In the genomic region with DNA sequence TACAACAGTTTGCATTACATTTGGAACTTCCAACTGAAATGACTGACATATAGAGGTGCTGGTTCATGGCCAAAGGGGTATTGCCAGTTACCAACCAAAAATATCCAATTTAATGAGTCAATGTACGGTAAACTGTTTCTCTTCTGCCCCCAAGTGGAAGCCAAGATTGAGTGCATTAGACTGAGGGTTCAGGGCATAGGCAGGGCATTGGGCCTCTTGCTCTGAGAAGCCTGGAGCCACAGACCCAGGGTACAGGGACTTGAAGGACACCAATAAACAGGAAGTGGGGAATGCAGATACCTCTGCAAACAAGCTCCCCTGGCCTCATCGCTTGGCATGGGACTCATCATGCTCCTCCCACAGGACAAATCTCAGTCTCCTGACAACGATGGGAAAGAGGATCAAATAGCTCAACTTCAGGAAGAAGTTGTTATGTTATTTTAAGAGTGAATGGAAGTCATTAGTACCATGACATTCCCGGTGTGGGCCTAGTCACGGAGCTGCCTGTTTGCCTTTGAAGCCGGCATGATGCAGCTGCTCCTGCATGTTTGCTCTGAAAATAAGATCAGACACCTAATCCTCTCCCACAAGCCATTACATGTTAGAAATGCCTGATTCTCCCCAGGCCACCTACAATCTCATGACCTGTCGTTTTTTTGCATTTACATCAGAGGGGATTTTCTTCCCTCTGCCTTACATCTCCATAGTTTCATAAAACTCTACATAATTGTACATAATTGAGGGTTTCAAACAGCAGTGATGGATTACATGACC, we compare ENCODE assay signal across 8 cellular contexts.
DNase-seq lines count a peak whose midpoint lies in the region; ATAC-seq and TF ChIP-seq lines count a peak whose summit lies in the region.

No MANE protein-coding gene starts in this region.

- no peak overlapping the region for H2AFZ ChIP-seq in fibroblast of lung (ENCODE audit: low read length)

- no peak overlapping the region for H3K27ac ChIP-seq in fibroblast of lung (ENCODE audit: insufficient read depth, low read length)
- no peak overlapping the region for H3K27ac ChIP-seq in effector memory CD4-positive, alpha-beta T cell (ENCODE audit: insufficient read depth, low read length, poor library complexity, severe bottlenecking)

- POLR2A ChIA-PET in HEK293T (lab: Yijun Ruan, JAX) = no interaction called here

- H3K27me3 Mint-ChIP-seq in stimulated activated memory B cell treated with anti-CD40 and anti-IgM and Interleukin-4, amounts not matched to agents 10 μg/mL and 1 μg/mL and 100 μg/mL, for 72 hours = no peaks in the 10 kb centered on the region

- no peaks in the 10 kb centered on the region for H3K9me3 ChIP-seq in fibroblast of lung (ENCODE audit: control insufficient read depth, insufficient read depth, low read depth, low read length)
- no peaks in the 10 kb centered on the region for H3K9me3 ChIP-seq in effector memory CD4-positive, alpha-beta T cell (ENCODE audit: control insufficient read depth, low read length)

- peak; percentile 25 to 39 for TF ChIP-seq CTCF in fibroblast of lung (conservative IDR thresholded peaks at IDR 0.05 in 1 of 2, IDR thresholded peaks at IDR 0.05 in 1 of 2; ENCODE audit: low read depth in 1 of 2, low read length in 2 of 2)

- H3K79me2 ChIP-seq in fibroblast of lung (ENCODE audit: control insufficient read depth, insufficient read depth, low read length) = no peaks in the 10 kb centered on the region

- peak; percentile 47 for ATAC-seq in stimulated activated memory B cell treated with anti-CD40 and anti-IgM and Interleukin-4, amounts not matched to agents 10 μg/mL and 1 μg/mL and 100 μg/mL, for 72 hours
- no peak for ATAC-seq in HG03045 (IDR thresholded peaks at IDR 0.05; ENCODE audit: unreplicated experiment)
- ATAC-seq in GM21423 (IDR thresholded peaks at IDR 0.05; ENCODE audit: unreplicated experiment) = no peak

- peaks cover 5% of the 10 kb centered on the region for H3K9me3 Mint-ChIP-seq in stimulated activated memory B cell treated with anti-CD40 and anti-IgM and Interleukin-4, amounts not matched to agents 10 μg/mL and 1 μg/mL and 100 μg/mL, for 72 hours

- H3K36me3 Mint-ChIP-seq in stimulated activated memory B cell treated with anti-CD40 and anti-IgM and Interleukin-4, amounts not matched to agents 10 μg/mL and 1 μg/mL and 100 μg/mL, for 72 hours = no peaks in the 10 kb centered on the region

- peaks cover 5% of the 10 kb centered on the region for H3K4me1 Mint-ChIP-seq in stimulated activated memory B cell treated with anti-CD40 and anti-IgM and Interleukin-4, amounts not matched to agents 10 μg/mL and 1 μg/mL and 100 μg/mL, for 72 hours

- H3K4me1 ChIP-seq in fibroblast of lung (ENCODE audit: control insufficient read depth, extremely low read depth, insufficient read depth, low read length) = no peaks in the 10 kb centered on the region
- H3K4me1 ChIP-seq in effector memory CD4-positive, alpha-beta T cell (ENCODE audit: control insufficient read depth, insufficient read depth, low read length, poor library complexity, severe bottlenecking) = no peaks in the 10 kb centered on the region

- H4K20me1 ChIP-seq in fibroblast of lung (ENCODE audit: control insufficient read depth, extremely low read depth, insufficient read depth, low read length) = no peaks in the 10 kb centered on the region

- H3K4me3 ChIP-seq in fibroblast of lung (replicated peaks in 1 of 4; ENCODE audit: control extremely low read depth in 1 of 4, insufficient read depth in 1 of 4, low read depth in 3 of 4, low read length in 4 of 4) = no peak overlapping the region
- no peak overlapping the region for H3K4me3 ChIP-seq in effector memory CD4-positive, alpha-beta T cell (ENCODE audit: insufficient read depth, low read depth, low read length, poor library complexity, severe bottlenecking)

- CTCF ChIA-PET in HEK293T (lab: Yijun Ruan, JAX) = interaction anchor here (0.7 to 1.5 kb wide), 3 partner anchors 142 to 415 kb away, joined by 3 to 6 read pairs (median 3); no protein-coding TSS in a partner anchor

- H3K27me3 ChIP-seq in fibroblast of lung (ENCODE audit: control insufficient read depth, insufficient read depth, low read length) = no peaks in the 10 kb centered on the region
- H3K27me3 ChIP-seq in effector memory CD4-positive, alpha-beta T cell (replicated peaks; ENCODE audit: control insufficient read depth, insufficient read depth, low read length, poor library complexity, severe bottlenecking) = no peaks in the 10 kb centered on the region

- H3K36me3 ChIP-seq in fibroblast of lung (ENCODE audit: control insufficient read depth, insufficient read depth, low read length) = no peaks in the 10 kb centered on the region
- H3K36me3 ChIP-seq in effector memory CD4-positive, alpha-beta T cell (ENCODE audit: control insufficient read depth, insufficient read depth, low read length) = no peaks in the 10 kb centered on the region

- H3K9ac ChIP-seq in fibroblast of lung (ENCODE audit: insufficient read depth, low read length) = no peak overlapping the region

- H3K4me2 ChIP-seq in fibroblast of lung (ENCODE audit: extremely low read depth, insufficient read depth, low read length) = no peak overlapping the region

- no peak overlapping the region for H3K4me3 Mint-ChIP-seq in stimulated activated memory B cell treated with anti-CD40 and anti-IgM and Interleukin-4, amounts not matched to agents 10 μg/mL and 1 μg/mL and 100 μg/mL, for 72 hours

- H3K27ac Mint-ChIP-seq in stimulated activated memory B cell treated with anti-CD40 and anti-IgM and Interleukin-4, amounts not matched to agents 10 μg/mL and 1 μg/mL and 100 μg/mL, for 72 hours = no peak overlapping the region

- DNase-seq in DMS53 (lab: John Stamatoyannopoulos, UW) (peak; percentile 95), HEK293T (ENCODE audit: extremely low spot score) (peak; percentile 28), NCI-H69 (lab: John Stamatoyannopoulos, UW) (peak; percentile 87), fibroblast of lung (ENCODE audit: low read depth in 2 of 2) (peak in 1 of 2 donors; percentile 4)
- DNase-seq in effector memory CD4-positive, alpha-beta T cell = no peak

TF ChIP-seq in HEK293T, 16 proteins besides CTCF, POLR2A, EP300 and RAD21:
- TF ChIP-seq FOXA1 (IDR thresholded peaks at IDR 0.05) = no peak
- TF ChIP-seq HDGF (IDR thresholded peaks at IDR 0.05; ENCODE audit: borderline replicate concordance) = no peak
- TF ChIP-seq TARDBP (IDR thresholded peaks at IDR 0.05) = no peak
- TF ChIP-seq ELF4 (IDR thresholded peaks at IDR 0.05) = no peak
- no peak for TF ChIP-seq ARNT (IDR thresholded peaks at IDR 0.05)
- no peak for TF ChIP-seq LEF1 (IDR thresholded peaks at IDR 0.05; ENCODE audit: borderline replicate concordance)
- no peak for TF ChIP-seq FOXM1 (IDR thresholded peaks at IDR 0.05; ENCODE audit: borderline replicate concordance)
- TF ChIP-seq SUZ12 (IDR thresholded peaks at IDR 0.05) = no peak
TF ChIP-seq in HEK293T: peak in this region for 0.

Comparison
In these comparisons a context has a peak if more than half of its experiments do, and no peak if none do; other contexts are left out.
1. DNase-seq: peak in DMS53 (single experiment), HEK293T (single experiment) and NCI-H69 (single experiment); none in effector memory CD4-positive, alpha-beta T cell (0 of 3).